ENCODE assay signal across 8 cellular contexts in the genomic region with DNA sequence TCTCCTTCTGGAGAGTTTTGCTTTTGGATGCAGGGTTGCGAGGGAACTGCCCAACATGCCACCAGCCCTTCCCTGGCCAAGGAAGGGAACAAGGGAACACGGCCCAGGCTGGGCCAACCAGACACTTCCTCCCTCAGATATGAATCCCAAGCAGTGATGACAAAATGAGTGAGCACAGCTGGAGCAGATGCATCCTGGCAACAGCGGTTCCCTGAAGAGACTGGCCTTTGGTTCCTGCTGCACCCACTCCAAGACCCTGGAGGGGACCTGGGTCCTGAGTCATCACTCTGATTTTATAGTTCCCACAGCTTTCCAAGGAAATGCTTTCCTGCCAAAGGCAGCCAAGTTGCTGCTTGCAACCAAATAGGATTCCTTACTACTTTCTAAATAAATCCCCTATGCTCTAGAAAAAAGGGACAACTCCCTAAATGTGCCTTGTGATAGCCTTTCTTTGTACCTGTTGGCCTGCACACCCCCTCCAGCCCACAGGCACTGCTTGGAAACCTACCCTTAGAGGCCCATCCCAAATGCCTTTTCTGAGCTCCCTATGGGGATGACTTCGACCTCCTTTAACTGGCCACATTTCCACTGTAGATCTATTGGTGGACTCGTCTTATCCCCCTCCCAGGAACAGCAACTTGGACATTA. TPM values are rescaled to one million over a fixed set of nuclear protein-coding genes. Genes with fewer than 3 reads are reported as not detected.
DNase-seq lines count a peak whose midpoint lies in the region; ATAC-seq and TF ChIP-seq lines count a peak whose summit lies in the region.

No MANE protein-coding gene starts in this region.

- H3K4me3 ChIP-seq in Panc1 (ENCODE audit: low read depth in 2 of 2, low read length in 2 of 2) (peak overlapping the region; percentile 5 to 39; a peak in 3 of 4 replicates), fibroblast of pulmonary artery (replicated peaks; ENCODE audit: low read depth, low read length) (peak overlapping the region; percentile 2), rectal smooth muscle tissue (ENCODE audit: low read length) (no peak overlapping the region)

- no peaks in the 10 kb centered on the region for H3K9me3 ChIP-seq in Panc1 (ENCODE audit: control insufficient read depth, insufficient read depth, low read depth, low read length)

- POLR2A ChIA-PET in Panc1 (lab: Charles Lee): no interaction called here

- ATAC-seq in Panc1: peak; percentile 7; the same call in 1 of the 2 replicates

- H3K4me1 ChIP-seq in Panc1 (ENCODE audit: control insufficient read depth, insufficient read depth, low read length): peaks cover 72% of the 10 kb centered on the region
- H3K4me1 ChIP-seq in rectal smooth muscle tissue (ENCODE audit: control insufficient read depth, insufficient read depth, low read length): peaks cover 27% of the 10 kb centered on the region

- H3K27ac ChIP-seq in Panc1 (ENCODE audit: low read length) (peak overlapping the region; percentile 91), rectal smooth muscle tissue (ENCODE audit: low read depth, low read length) (peak overlapping the region; percentile 62)

- DNase-seq in GM04504 (ENCODE audit: low read depth) (peak; percentile 77), Panc1 (ENCODE audit: low read depth, low spot score) (no peak), fibroblast of pulmonary artery (ENCODE audit: low read depth) (peak; percentile 92), NCI-H226 (no peak), NCI-H2107 (lab: John Stamatoyannopoulos, UW) (no peak), SW 1271 (lab: John Stamatoyannopoulos, UW) (no peak)
- no peak for DNase-seq in activated naive CD4-positive, alpha-beta T cell treated with anti-CD3 and anti-CD28 coated beads, Interleukin-2, amount 50 U/mL, for 16 hours

- CTCF ChIA-PET in Panc1 (lab: Charles Lee): no interaction called here

- TF ChIP-seq CTCF in Panc1 (IDR thresholded peaks at IDR 0.05) (no peak), fibroblast of pulmonary artery (IDR thresholded peaks at IDR 0.05; ENCODE audit: low read length, missing control alignments) (no peak)

- BruUV-seq in Panc1 (replicated peaks; lab: Mats Ljungman, UMichigan): TSS peak; percentile 25

- in situ Hi-C loops in Panc1 (cut with HindIII; ENCODE audit: low pct_unique_long_range_greater_than_20kb, low sequenced_read_pairs): no loop called here

- intact Hi-C loops in Panc1 (cut with micrococcal nuclease; ENCODE audit: unreplicated experiment): no loop called here

- H3K27me3 ChIP-seq in Panc1 (ENCODE audit: control insufficient read depth, insufficient read depth, low read length) (no peaks in the 10 kb centered on the region), rectal smooth muscle tissue (ENCODE audit: control insufficient read depth, insufficient read depth, low read length) (no peaks in the 10 kb centered on the region)

- H3K36me3 ChIP-seq in Panc1 (ENCODE audit: control insufficient read depth, insufficient read depth, low read length): no peaks in the 10 kb centered on the region; the same call in none of the 2 replicates
- no peaks in the 10 kb centered on the region for H3K36me3 ChIP-seq in rectal smooth muscle tissue (ENCODE audit: control insufficient read depth, insufficient read depth, low read length)

- peak overlapping the region; percentile 6 for H3K9ac ChIP-seq in rectal smooth muscle tissue (ENCODE audit: low read length)

RNA-seq across cellular contexts. Expression of a gene that starts 5.3 kb away (rescaled TPM):
- 84.2 TPM for total RNA-seq in Panc1 (2021; ENCODE audit: unreplicated experiment)
- polyA plus RNA-seq in Panc1 (2012; ENCODE audit: insufficient read length): 64.2 TPM

RNA-seq across cellular contexts. Expression of a gene that starts 20.8 kb away (rescaled TPM):
- 16.9 TPM for total RNA-seq in Panc1 (2021; ENCODE audit: unreplicated experiment)
- polyA plus RNA-seq in Panc1 (2012; ENCODE audit: insufficient read length): 17.4 TPM

Comparison
In these comparisons a context has a peak if more than half of its experiments do, and no peak if none do; other contexts are left out.
1. DNase-seq: peak in GM04504 (single experiment) and fibroblast of pulmonary artery (single experiment); none in Panc1 (single experiment), NCI-H226 (single experiment), NCI-H2107 (single experiment), activated naive CD4-positive, alpha-beta T cell treated with anti-CD3 and anti-CD28 coated beads, Interleukin-2, amount 50 U/mL, for 16 hours (single experiment) and SW 1271 (0 of 2).